In the genomic region with DNA sequence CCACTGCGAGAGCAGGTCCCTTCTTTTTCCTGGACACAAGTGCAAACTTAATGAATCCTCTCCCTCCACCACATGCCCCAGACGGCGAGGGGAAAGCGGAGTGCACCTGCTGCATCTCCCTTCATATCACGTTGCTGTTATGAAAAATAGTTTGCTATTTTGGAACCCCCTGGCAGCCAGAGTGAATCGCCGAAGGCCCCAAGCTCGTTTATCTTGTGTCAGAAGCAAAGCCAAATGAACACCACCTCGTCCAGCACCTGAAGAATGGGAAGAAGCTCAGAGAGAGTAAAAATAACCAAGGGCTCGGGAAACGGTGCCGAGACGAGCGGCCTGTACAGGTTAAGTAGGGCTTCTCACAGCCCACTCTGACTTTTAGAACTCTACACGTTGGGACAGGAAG, we compare ENCODE assay signal across 8 cellular contexts.
"Had no signal": no experiment of that assay in that cellular context is flagged by ENCODE, and none has a peak within 500 bp of the region (broad histone marks: within the 10 kb centered on the region; RNA-seq: fewer than 3 reads in every experiment).

No MANE protein-coding gene starts in this region.

- DNase-seq: GOT3, H7, HFFc6 had no signal

- H3K27ac Mint-ChIP-seq: HFFc6, IgD-negative memory B cell had no signal

- H3K4me1 ChIP-seq: HAP-1 had no signal

- H3K9me3 ChIP-seq: HAP-1 had no signal

- H3K4me3 ChIP-seq: HAP-1 had no signal

- H3K4me3 Mint-ChIP-seq: HFFc6, IgD-negative memory B cell had no signal

- H3K36me3 Mint-ChIP-seq: IgD-negative memory B cell had no signal

- H3K36me3 ChIP-seq: HAP-1 had no signal

- H3K27ac ChIP-seq: HL-60 had no signal

- ATAC-seq: HCT116, HepG2 had no signal

- FAIRE-seq: HepG2 had no signal
